Comparison of ENCODE assay signal across 11 cellular contexts in genomic region chr2:232574674-232575403, GRCh38. TPM values are rescaled to one million over a fixed set of nuclear protein-coding genes. Genes with fewer than 3 reads are reported as not detected.
DNase-seq lines count a peak whose midpoint lies in the region; TF ChIP-seq lines count a peak whose summit lies in the region.
"Had no signal": no experiment of that assay in that cellular context is flagged by ENCODE, and none has a peak within 500 bp of the region (broad histone marks: within the 10 kb centered on the region; RNA-seq: fewer than 3 reads in every experiment).

No MANE protein-coding gene starts in this region.

- H3K4me1 ChIP-seq in SJCRH30 (peaks cover 54% of the 10 kb centered on the region), iPS-15b (ENCODE audit: control insufficient read depth, insufficient read depth, low read length) (no peaks in the 10 kb centered on the region), stomach (peaks cover 0 to 22% (median 11%) of the 10 kb centered on the region in 4 donors)
- H3K4me1 ChIP-seq: testis had no signal

- H3K4me3 ChIP-seq in SJCRH30 (no peak overlapping the region), iPS-15b (ENCODE audit: low read depth, low read length) (no peak overlapping the region), stomach (no peak overlapping the region)
- H3K4me3 ChIP-seq: testis had no signal

- no peaks in the 10 kb centered on the region for H3K9me3 ChIP-seq in SJCRH30 (replicated peaks)
- no peaks in the 10 kb centered on the region for H3K9me3 ChIP-seq in iPS-15b (ENCODE audit: control insufficient read depth, insufficient read depth, low read length)
- no peaks in the 10 kb centered on the region for H3K9me3 ChIP-seq in stomach
- H3K9me3 ChIP-seq: testis had no signal

- peak overlapping the region; percentile 24 for H3K9ac ChIP-seq in iPS-15b (ENCODE audit: low read depth, low read length)

- WGBS in stomach, 5 donors, result 78 to 87% (median 80%) methylated on average over 5 of the region's 5 CpGs

- DNase-seq in SJCRH30 (peak; percentile 98 to 99), stomach (no peak), activated gamma-delta T cell (lab: John Stamatoyannopoulos, UW) (no peak), NCI-H2171 (lab: John Stamatoyannopoulos, UW) (no peak)
- DNase-seq: activated naive CD4-positive, alpha-beta T cell treated with anti-CD3 and anti-CD28 coated beads, Interleukin-2, amount 10 ng/mL, durations not matched to agents 7 days and 5 days; NCI-H1436 treated with DMSO at 0.1 percent for 48 hours; testis had no signal

- intact Hi-C loops in stomach (cut with DNase I; ENCODE audit: low total_unique reads), result no loop called here

- TF ChIP-seq CTCF in stomach (IDR thresholded peaks at IDR 0.05), result no peak

- no peak for TF ChIP-seq POLR2A in stomach (IDR thresholded peaks at IDR 0.05)

- TF ChIP-seq EP300 in stomach (IDR thresholded peaks at IDR 0.05), result no peak

- H3K36me3 ChIP-seq in SJCRH30 (peaks cover 16% of the 10 kb centered on the region), iPS-15b (ENCODE audit: control insufficient read depth, insufficient read depth, low read length) (peaks cover 8% of the 10 kb centered on the region), stomach (peaks cover 19 to 84% (median 77%) of the 10 kb centered on the region in 4 donors)

- H3K27ac ChIP-seq in SJCRH30, result peak overlapping the region; percentile 93
- H3K27ac ChIP-seq in stomach, result peak overlapping the region in 3 of 5 donors; percentile 6 to 46 (median 39)
- H3K27ac ChIP-seq: testis had no signal

- H3K27me3 ChIP-seq in SJCRH30 (no peaks in the 10 kb centered on the region), iPS-15b (ENCODE audit: control insufficient read depth, insufficient read depth, low read length) (no peaks in the 10 kb centered on the region), stomach (no peaks in the 10 kb centered on the region)
- H3K27me3 ChIP-seq: testis had no signal

RNA-seq across cellular contexts. Expression of gene EIF4E2, which starts 24.4 kb away (rescaled TPM):
- total RNA-seq in SJCRH30 (2014; rRNA removed; shearing (Covaris generic)), result 168 and 180 TPM in 2 replicates
- total RNA-seq in stomach, result 10 to 100 TPM in 4 of 5 donors, 1 to 10 TPM in 1; 2.3 to 45.2 (median 28.6) TPM
- 10 to 100 TPM; 54.7 to 79.3 (median 69.2) TPM for polyA plus RNA-seq in stomach

RNA-seq across cellular contexts. Expression of gene TIGD1, which starts 24.5 kb away (rescaled TPM):
- total RNA-seq in SJCRH30 (2014; rRNA removed; shearing (Covaris generic)), result 10.2 and 13.5 TPM in 2 replicates
- 10 to 100 TPM in 2 of 5 donors, 1 to 10 TPM in 3; 1.2 to 14.5 (median 7.2) TPM for total RNA-seq in stomach
- 1 to 10 TPM; 1.8 to 5.3 (median 4.8) TPM for polyA plus RNA-seq in stomach

RNA-seq across cellular contexts. Expression of gene CHRNG, which starts 35.3 kb away (rescaled TPM):
- 25.2 and 36.6 TPM in 2 replicates for total RNA-seq in SJCRH30 (2014; rRNA removed; shearing (Covaris generic))
- total RNA-seq in stomach, result not detected
- polyA plus RNA-seq in stomach, result not detected
- total RNA-seq: esophagus mucosa, Right ventricle myocardium inferior, sciatic nerve, testis had no signal

RNA-seq across cellular contexts. Expression of gene CHRND, which starts 48.9 kb away (rescaled TPM):
- total RNA-seq in SJCRH30 (2014; rRNA removed; shearing (Covaris generic)), result 91.0 and 92.4 TPM in 2 replicates
- total RNA-seq in stomach, result not detected
- polyA plus RNA-seq in stomach, result not detected
- total RNA-seq: esophagus mucosa, Right ventricle myocardium inferior, sciatic nerve had no signal

RNA-seq across cellular contexts. Expression of gene PRSS56, which starts 54.7 kb away (rescaled TPM):
- 0.38 and 0.48 TPM in 2 replicates for total RNA-seq in SJCRH30 (2014; rRNA removed; shearing (Covaris generic))
- not detected for total RNA-seq in stomach
- polyA plus RNA-seq in stomach, result not detected
- total RNA-seq: esophagus mucosa, sciatic nerve had no signal

Comparison
In these comparisons a context has a peak if more than half of its experiments do, and no peak if none do; other contexts are left out.
1. DNase-seq: peak in SJCRH30 (2 of 2); none in stomach (single experiment), activated gamma-delta T cell (single experiment) and NCI-H2171 (single experiment).
2. RNA of gene CHRNG, which starts 35.3 kb away (total RNA-seq): 25.2 to 36.6 TPM in SJCRH30; not detected in stomach; every median in the first group is over 10 times any median in the second.